ENCODE assay signal across 1 cellular context in the genomic region with DNA sequence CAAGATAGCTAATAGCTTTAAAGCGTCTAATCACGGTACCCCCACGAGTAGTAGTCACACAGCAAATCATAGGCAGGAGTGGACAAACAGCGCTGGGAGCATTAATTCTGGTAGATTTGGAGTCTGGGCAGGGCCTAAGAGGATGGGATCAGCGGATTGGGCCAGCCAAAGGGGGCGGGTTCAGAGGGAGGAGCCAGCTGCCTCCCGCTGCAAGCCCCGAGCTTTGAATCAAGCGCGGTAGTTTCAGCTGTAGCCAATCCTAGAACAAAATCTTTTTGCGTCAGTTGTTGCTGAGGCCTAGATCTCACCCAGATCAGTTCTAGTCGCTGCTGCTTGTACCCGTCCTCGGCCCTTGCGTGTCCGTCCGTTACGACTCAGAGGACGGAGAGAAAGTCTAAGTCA.
TF ChIP-seq lines count a peak whose summit lies in the region.

No MANE protein-coding gene starts in this region.

TF ChIP-seq in H1, 55 proteins besides CTCF, POLR2A, EP300 and RAD21:
- TF ChIP-seq KDM5A (IDR thresholded peaks at IDR 0.05; ENCODE audit: low read length) (no peak), CHD1 (IDR thresholded peaks at IDR 0.05; ENCODE audit: low read depth, low read length) (no peak), JUN (IDR thresholded peaks at IDR 0.05; ENCODE audit: low read depth, low read length) (no peak), USF2 (IDR thresholded peaks at IDR 0.05; ENCODE audit: low read length) (no peak), CHD2 (IDR thresholded peaks at IDR 0.05; ENCODE audit: low read length) (0 out of 2 replicates have a peak, but pooled peaks have one; percentile 27), CTBP2 (IDR thresholded peaks at IDR 0.05; ENCODE audit: borderline replicate concordance, insufficient read depth, insufficient read length, low read length) (no peak), RFX5 (IDR thresholded peaks at IDR 0.05; ENCODE audit: borderline replicate concordance, low read depth, low read length) (peak; percentile 98), ASH2L (IDR thresholded peaks at IDR 0.05; ENCODE audit: low read length) (no peak), TAF7 (optimal IDR thresholded peaks at IDR 0.05; ENCODE audit: borderline replicate concordance, low read depth, low read length) (no peak), KDM4A (IDR thresholded peaks at IDR 0.05; ENCODE audit: low read depth, low read length, severe bottlenecking) (no peak), SIN3A (conservative IDR thresholded peaks at IDR 0.05 in 1 of 2, IDR thresholded peaks at IDR 0.05 in 1 of 2; ENCODE audit: low read depth in 1 of 2, low read length in 2 of 2) (0 out of 4 replicates have a peak, but pooled peaks of 1 of the 2 experiments have one; percentile 15), CBX8 (IDR thresholded peaks at IDR 0.05; ENCODE audit: borderline replicate concordance, low read depth, low read length) (no peak), TEAD4 (IDR thresholded peaks at IDR 0.05; ENCODE audit: low read depth, low read length) (no peak), CREB1 (IDR thresholded peaks at IDR 0.05) (peak; percentile 94), EZH2 (IDR thresholded peaks at IDR 0.05; ENCODE audit: low read depth, low read length, severe bottlenecking) (no peak), TBP (IDR thresholded peaks at IDR 0.05; ENCODE audit: low read depth, low read length) (no peak), EGR1 (IDR thresholded peaks at IDR 0.05; ENCODE audit: borderline replicate concordance, low read depth, low read length) (no peak), YY1 (IDR thresholded peaks at IDR 0.05; ENCODE audit: low read depth, low read length) (no peak), CBX5 (IDR thresholded peaks at IDR 0.05; ENCODE audit: low read depth, low read length) (no peak), SP1 (IDR thresholded peaks at IDR 0.05; ENCODE audit: low read depth, low read length) (peak; percentile 68; the same call in 1 of the 2 replicates), NRF1 (IDR thresholded peaks at IDR 0.05; ENCODE audit: low read depth, low read length) (no peak)
- TF ChIP-seq, protein P1, sequence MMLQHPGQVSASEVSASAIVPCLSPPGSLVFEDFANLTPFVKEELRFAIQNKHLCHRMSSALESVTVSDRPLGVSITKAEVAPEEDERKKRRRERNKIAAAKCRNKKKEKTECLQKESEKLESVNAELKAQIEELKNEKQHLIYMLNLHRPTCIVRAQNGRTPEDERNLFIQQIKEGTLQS (IDR thresholded peaks at IDR 0.05; ENCODE audit: insufficient read depth, low read depth, low read length), result no peak
- TF ChIP-seq, protein P2, sequence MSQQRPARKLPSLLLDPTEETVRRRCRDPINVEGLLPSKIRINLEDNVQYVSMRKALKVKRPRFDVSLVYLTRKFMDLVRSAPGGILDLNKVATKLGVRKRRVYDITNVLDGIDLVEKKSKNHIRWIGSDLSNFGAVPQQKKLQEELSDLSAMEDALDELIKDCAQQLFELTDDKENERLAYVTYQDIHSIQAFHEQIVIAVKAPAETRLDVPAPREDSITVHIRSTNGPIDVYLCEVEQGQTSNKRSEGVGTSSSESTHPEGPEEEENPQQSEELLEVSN (IDR thresholded peaks at IDR 0.05), result no peak
